Comparison of ENCODE assay signal across 7 cellular contexts in the genomic region with DNA sequence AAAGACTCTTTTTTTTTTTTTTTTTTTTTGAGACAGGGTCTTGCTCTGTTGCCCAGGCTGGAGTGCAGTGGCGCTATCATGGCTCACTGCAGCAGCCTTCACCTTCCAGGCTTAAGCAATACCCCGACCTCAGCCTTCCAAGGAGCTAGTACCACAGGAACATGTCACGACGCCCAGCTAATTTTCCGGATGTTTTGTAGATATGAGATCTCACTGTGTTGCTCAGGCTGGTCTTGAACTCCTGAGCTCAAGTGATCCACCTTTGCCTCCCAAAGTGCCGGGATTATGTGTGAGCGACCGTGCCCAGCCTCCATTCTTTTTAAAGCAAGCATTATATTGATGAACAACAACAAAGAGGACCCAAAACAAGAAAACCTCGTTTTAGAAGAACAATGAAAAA.
"Had no signal": no experiment of that assay in that cellular context is flagged by ENCODE, and none has a peak within 500 bp of the region (broad histone marks: within the 10 kb centered on the region; RNA-seq: fewer than 3 reads in every experiment).

No MANE protein-coding gene starts in this region.

- H3K27ac ChIP-seq: HL-60 had no signal

- H3K27ac Mint-ChIP-seq: IgD-negative memory B cell had no signal

- ATAC-seq: HepG2, K562 had no signal

- FAIRE-seq: HepG2, HTR-8/SVneo, K562 had no signal

- H3K4me3 Mint-ChIP-seq: IgD-negative memory B cell had no signal

- DNase-seq: IMR-90, KBM-7 had no signal

- H3K4me3 ChIP-seq: K562 had no signal
